ENCODE assay signal across 17 cellular contexts in genomic region chr3:155316450-155316849, GRCh38. TPM values are rescaled to one million over a fixed set of nuclear protein-coding genes. Genes with fewer than 3 reads are reported as not detected.
A peak's percentile ranks its signal among the peaks of the same experiment; 100 is the strongest.
DNase-seq lines count a peak whose midpoint lies in the region; ATAC-seq, FAIRE-seq and TF ChIP-seq lines count a peak whose summit lies in the region.
"Had no signal": no experiment of that assay in that cellular context is flagged by ENCODE, and none has a peak within 500 bp of the region (broad histone marks: within the 10 kb centered on the region; RNA-seq: fewer than 3 reads in every experiment).

No MANE protein-coding gene starts in this region.

- H3K9me3 Mint-ChIP-seq in MCF 10A (ENCODE audit: unreplicated experiment): no peaks in the 10 kb centered on the region
- H3K9me3 Mint-ChIP-seq: CD4-positive, alpha-beta memory T cell had no signal

- H3K4me3 ChIP-seq in breast epithelium (no peak overlapping the region), LNCaP clone FGC (ENCODE audit: low read depth, low read length) (no peak overlapping the region), skeletal muscle tissue (ENCODE audit: low read length in 3 of 3) (no peak overlapping the region), body of pancreas (no peak overlapping the region), pancreas (no peak overlapping the region)
- H3K4me3 ChIP-seq: HAP-1 had no signal

- no peaks in the 10 kb centered on the region for H3K4me1 Mint-ChIP-seq in MCF 10A (ENCODE audit: insufficient read depth, unreplicated experiment)
- H3K4me1 Mint-ChIP-seq: CD4-positive, alpha-beta memory T cell had no signal

- no peaks in the 10 kb centered on the region for H3K9me3 ChIP-seq in breast epithelium
- H3K9me3 ChIP-seq in skeletal muscle tissue (ENCODE audit: control insufficient read depth in 3 of 3, low read length in 3 of 3): no peaks in the 10 kb centered on the region
- no peaks in the 10 kb centered on the region for H3K9me3 ChIP-seq in body of pancreas
- no peaks in the 10 kb centered on the region for H3K9me3 ChIP-seq in pancreas
- H3K9me3 ChIP-seq: BE2C, HAP-1 had no signal

- H3K36me3 Mint-ChIP-seq in MCF 10A (ENCODE audit: insufficient read depth, unreplicated experiment): no peaks in the 10 kb centered on the region
- H3K36me3 Mint-ChIP-seq: CD4-positive, alpha-beta memory T cell had no signal

- no peak for DNase-seq in MCF 10A (ENCODE audit: unreplicated experiment)
- no peak for DNase-seq in breast epithelium (ENCODE audit: low spot score in 2 of 2)
- peak; percentile 77 for DNase-seq in LNCaP clone FGC (ENCODE audit: low read depth)
- DNase-seq in myocyte (ENCODE audit: low read depth): peak; percentile 21
- no peak for DNase-seq in body of pancreas
- no peak for DNase-seq in pancreas
- DNase-seq: BE2C; CD4-positive, alpha-beta memory T cell had no signal

- no peak for ATAC-seq in body of pancreas
- ATAC-seq in pancreas: no peak
- ATAC-seq: HepG2 had no signal

- no peaks in the 10 kb centered on the region for H3K27me3 Mint-ChIP-seq in MCF 10A (ENCODE audit: insufficient read depth, unreplicated experiment)
- H3K27me3 Mint-ChIP-seq: CD4-positive, alpha-beta memory T cell had no signal

- POLR2A ChIA-PET in MCF 10A (lab: Yijun Ruan, JAX): no interaction called here

- TF ChIP-seq POLR2A in breast epithelium (IDR thresholded peaks at IDR 0.05): no peak
- TF ChIP-seq POLR2A in body of pancreas (IDR thresholded peaks at IDR 0.05): no peak

- intact Hi-C loops in MCF 10A (cut with micrococcal nuclease): no loop called here
- intact Hi-C loops in breast epithelium (cut with DNase I; ENCODE audit: low total_unique reads): no loop called here
- intact Hi-C loops in body of pancreas (cut with DNase I): no loop called here
- intact Hi-C loops in pancreas (cut with DNase I): no loop called here

- TF ChIP-seq CTCF in MCF 10A (IDR thresholded peaks at IDR 0.05; ENCODE audit: unreplicated experiment): no peak
- no peak for TF ChIP-seq CTCF in breast epithelium (IDR thresholded peaks at IDR 0.05)
- TF ChIP-seq CTCF in LNCaP clone FGC (IDR thresholded peaks at IDR 0.05; ENCODE audit: control insufficient read depth, extremely low read depth, insufficient read depth): no peak
- TF ChIP-seq CTCF in body of pancreas (IDR thresholded peaks at IDR 0.05): no peak
- TF ChIP-seq CTCF in pancreas (IDR thresholded peaks at IDR 0.05): no peak

- FAIRE-seq in pancreas (lab: Jason Lieb, UNC): no peak
- FAIRE-seq: A204.1, H1, HepG2, HTR-8/SVneo had no signal

- peak overlapping the region in 2 of 3 donors; percentile 34 to 36 for H3K9ac ChIP-seq in skeletal muscle tissue (ENCODE audit: low read depth in 1 of 3, low read length in 3 of 3)

- H3K36me3 ChIP-seq in breast epithelium (no peaks in the 10 kb centered on the region), skeletal muscle tissue (ENCODE audit: control insufficient read depth in 3 of 3, insufficient read depth in 3 of 3, low read length in 3 of 3) (no peaks in the 10 kb centered on the region), body of pancreas (replicated peaks in 1 of 2; ENCODE audit: insufficient read depth in 1 of 2, low read depth in 2 of 2) (no peaks in the 10 kb centered on the region), pancreas (no peaks in the 10 kb centered on the region)
- H3K36me3 ChIP-seq: BE2C, HAP-1 had no signal

- CTCF ChIA-PET in MCF 10A (lab: Yijun Ruan, JAX): interaction anchor here (0.7 to 1.7 kb wide), 3 partner anchors 9 to 363 kb away, joined by 3 to 5 read pairs (median 3); no protein-coding TSS in a partner anchor

- no peak overlapping the region for H3K4me3 Mint-ChIP-seq in MCF 10A (ENCODE audit: unreplicated experiment)
- H3K4me3 Mint-ChIP-seq: CD4-positive, alpha-beta memory T cell had no signal

- H3K27ac ChIP-seq in breast epithelium (no peak overlapping the region), skeletal muscle tissue (ENCODE audit: low read depth, low read length) (peak overlapping the region; percentile 88), body of pancreas (no peak overlapping the region), pancreas (no peak overlapping the region)
- H3K27ac ChIP-seq: C4-2B had no signal

- H3K4me1 ChIP-seq in breast epithelium (no peaks in the 10 kb centered on the region), skeletal muscle tissue (ENCODE audit: control insufficient read depth in 3 of 3, insufficient read depth in 3 of 3, low read length in 3 of 3) (peaks cover 9 to 16% (median 13%) of the 10 kb centered on the region in 3 donors), body of pancreas (no peaks in the 10 kb centered on the region), pancreas (no peaks in the 10 kb centered on the region)
- H3K4me1 ChIP-seq: BE2C had no signal

- no TSS peak for BruUV-seq in MCF 10A (replicated peaks; lab: Mats Ljungman, UMichigan)

- H3K27ac Mint-ChIP-seq in MCF 10A (ENCODE audit: low read depth, unreplicated experiment): peak overlapping the region; percentile 23
- H3K27ac Mint-ChIP-seq: CD4-positive, alpha-beta memory T cell had no signal

- H3K27me3 ChIP-seq in breast epithelium: no peaks in the 10 kb centered on the region
- no peaks in the 10 kb centered on the region for H3K27me3 ChIP-seq in skeletal muscle tissue (ENCODE audit: control insufficient read depth in 3 of 3, insufficient read depth in 3 of 3, low read length in 3 of 3)
- H3K27me3 ChIP-seq in body of pancreas: no peaks in the 10 kb centered on the region
- H3K27me3 ChIP-seq in pancreas: no peaks in the 10 kb centered on the region
- H3K27me3 ChIP-seq: BE2C had no signal

RNA-seq across cellular contexts. Expression of gene STRIT1, which starts 23.0 kb away (rescaled TPM):
- total RNA-seq in MCF 10A (2022): not detected in 2 replicates
- total RNA-seq in breast epithelium: under 1 TPM in 1 of 3 donors, not detected in 2; 0.32 TPM
- total RNA-seq in myocyte: 0.48 TPM in 1 of 2 replicates, not detected in the other
- 0.15 TPM for polyA plus RNA-seq in myocyte (2012)
- 1.0 TPM for total RNA-seq in skeletal muscle tissue
- not detected for total RNA-seq in body of pancreas
- total RNA-seq in pancreas: not detected
- polyA plus RNA-seq in pancreas: under 1 TPM in 1 of 2 donors, not detected in 1; 0.73 TPM
- total RNA-seq: CD4-positive, alpha-beta memory T cell; Daoy; HepG2 had no signal
- polyA plus RNA-seq: AG04450; CD4-positive, alpha-beta memory T cell; HepG2 had no signal

Comparison
In these comparisons a context has a peak if more than half of its experiments do, and no peak if none do; other contexts are left out.
1. DNase-seq: peak in LNCaP clone FGC (single experiment) and myocyte (single experiment); none in MCF 10A (single experiment), breast epithelium (0 of 2), body of pancreas (0 of 4) and pancreas (0 of 6).